In the genomic region with DNA sequence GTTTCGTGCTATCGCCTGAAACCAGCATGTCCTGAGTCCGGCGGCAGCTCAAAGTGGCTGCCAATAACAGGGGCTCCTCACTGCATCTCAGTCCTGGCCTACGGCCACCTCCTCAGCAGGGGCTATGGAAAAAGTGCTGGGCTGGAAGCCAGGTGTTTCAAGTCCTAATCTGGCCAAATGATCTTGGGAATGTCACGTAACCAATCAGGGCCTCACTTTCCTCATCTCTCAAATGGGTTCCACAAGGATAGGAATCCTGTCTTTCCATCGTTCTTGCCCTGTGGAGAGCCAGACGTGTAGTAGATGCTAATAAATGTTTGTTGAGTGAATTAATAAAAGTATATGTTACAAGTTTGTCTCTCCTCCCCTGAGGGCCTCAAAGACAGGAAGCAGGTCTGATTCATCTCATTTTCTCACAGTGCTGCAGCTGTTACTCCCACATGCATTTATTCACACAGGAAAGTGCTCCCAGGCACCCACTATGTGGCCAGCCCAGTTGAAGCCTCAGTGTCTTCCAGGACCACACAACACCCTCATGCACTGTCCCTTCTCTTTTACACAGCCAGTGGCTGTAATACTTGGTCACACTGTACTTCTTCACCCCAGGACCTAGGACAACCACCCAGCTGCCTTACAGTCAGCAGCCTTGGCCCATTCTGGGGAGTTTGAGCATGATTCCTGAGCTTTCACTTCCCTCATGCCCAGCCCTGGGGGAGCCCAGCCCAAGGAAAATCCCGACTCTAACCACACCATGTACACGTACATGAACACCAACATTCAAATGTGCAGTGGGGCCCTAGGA, we compare ENCODE assay signal across 9 cellular contexts. TPM values are rescaled to one million over a fixed set of nuclear protein-coding genes. Genes with fewer than 3 reads are reported as not detected.
DNase-seq lines count a peak whose midpoint lies in the region; ATAC-seq and TF ChIP-seq lines count a peak whose summit lies in the region.
"Had no signal": no experiment of that assay in that cellular context is flagged by ENCODE, and none has a peak within 500 bp of the region (broad histone marks: within the 10 kb centered on the region; RNA-seq: fewer than 3 reads in every experiment).

No MANE protein-coding gene starts in this region.

- H3K36me3 ChIP-seq in suprapubic skin = no peaks in the 10 kb centered on the region

- H3K4me1 ChIP-seq in suprapubic skin = peaks cover 6% of the 10 kb centered on the region

- H3K4me1 Mint-ChIP-seq in activated CD8-positive, alpha-beta memory T cell treated with anti-CD3 and anti-CD28 coated beads, Interleukin-2, amount 10 ng/mL, durations not matched to agents 7 days and 5 days = peaks cover 9% of the 10 kb centered on the region

- CTCF ChIA-PET in activated CD8-positive, alpha-beta memory T cell treated with anti-CD3 and anti-CD28 coated beads, Interleukin-2, amount 10 ng/mL, durations not matched to agents 7 days and 5 days (lab: Charles Lee) = no interaction called here

- peak overlapping the region; percentile 27 for H3K27ac ChIP-seq in suprapubic skin

- TF ChIP-seq POLR2A in suprapubic skin (IDR thresholded peaks at IDR 0.05) = no peak

- TF ChIP-seq EP300 in suprapubic skin (IDR thresholded peaks at IDR 0.05) = no peak

- H3K36me3 Mint-ChIP-seq in activated CD8-positive, alpha-beta memory T cell treated with anti-CD3 and anti-CD28 coated beads, Interleukin-2, amount 10 ng/mL, durations not matched to agents 7 days and 5 days = no peaks in the 10 kb centered on the region

- H3K27me3 ChIP-seq in suprapubic skin = peaks cover under 1% of the 10 kb centered on the region

- H3K27ac Mint-ChIP-seq in activated CD8-positive, alpha-beta memory T cell treated with anti-CD3 and anti-CD28 coated beads, Interleukin-2, amount 10 ng/mL, durations not matched to agents 7 days and 5 days = no peak overlapping the region

- H3K9me3 Mint-ChIP-seq in activated CD8-positive, alpha-beta memory T cell treated with anti-CD3 and anti-CD28 coated beads, Interleukin-2, amount 10 ng/mL, durations not matched to agents 7 days and 5 days (ENCODE audit: low read depth) = no peaks in the 10 kb centered on the region

- peaks cover 21% of the 10 kb centered on the region for H3K27me3 Mint-ChIP-seq in activated CD8-positive, alpha-beta memory T cell treated with anti-CD3 and anti-CD28 coated beads, Interleukin-2, amount 10 ng/mL, durations not matched to agents 7 days and 5 days

- H3K4me3 Mint-ChIP-seq in activated CD8-positive, alpha-beta memory T cell treated with anti-CD3 and anti-CD28 coated beads, Interleukin-2, amount 10 ng/mL, durations not matched to agents 7 days and 5 days = no peak overlapping the region

- no peak for DNase-seq in activated CD8-positive, alpha-beta memory T cell treated with anti-CD3 and anti-CD28 coated beads, Interleukin-2, amount 10 ng/mL, durations not matched to agents 7 days and 5 days
- DNase-seq in activated CD8-positive, alpha-beta memory T cell treated with anti-CD3 and anti-CD28 coated beads for 24 hours = no peak
- DNase-seq in fibroblast of mammary gland (ENCODE audit: low read depth) (peak; percentile 57), suprapubic skin (ENCODE audit: low spot score in 2 of 2) (no peak), NCI-H2029 treated with DMSO at 0.1 percent for 48 hours (lab: John Stamatoyannopoulos, UW) (no peak), midbrain (lab: John Stamatoyannopoulos, UW) (no peak), GM03348 (ENCODE audit: low spot score) (no peak)
- DNase-seq: activated CD8-positive, alpha-beta memory T cell treated with anti-CD3 and anti-CD28 coated beads, Interleukin-2, amount 50 U/mL, for 4 hours had no signal

- TF ChIP-seq CTCF in fibroblast of mammary gland (conservative IDR thresholded peaks at IDR 0.05; ENCODE audit: control insufficient read depth, insufficient read depth, low read depth, low read length) (no peak), suprapubic skin (IDR thresholded peaks at IDR 0.05) (no peak)

- H3K4me3 ChIP-seq in fibroblast of mammary gland (ENCODE audit: control insufficient read depth, low read depth, low read length) (no peak overlapping the region), suprapubic skin (no peak overlapping the region)

- H3K9me3 ChIP-seq in suprapubic skin = no peaks in the 10 kb centered on the region

- peak; percentile 27 for ATAC-seq in activated CD8-positive, alpha-beta memory T cell treated with anti-CD3 and anti-CD28 coated beads, Interleukin-2, amount 10 ng/mL, durations not matched to agents 7 days and 5 days
- peak; percentile 31 for ATAC-seq in HG03575 (IDR thresholded peaks at IDR 0.05; ENCODE audit: extremely low read depth, insufficient number of reproducible peaks, low FRiP score, unreplicated experiment)

- 74% methylated on average over 10 of the region's 10 CpGs for WGBS in suprapubic skin

RNA-seq across cellular contexts. Expression of gene CMKLR1, which starts 5.0 kb away (rescaled TPM):
- not detected for total RNA-seq in activated CD8-positive, alpha-beta memory T cell treated with anti-CD3 and anti-CD28 coated beads, Interleukin-2, amount 10 ng/mL, durations not matched to agents 7 days and 5 days
- total RNA-seq in suprapubic skin = 1 to 10 TPM; 2.1 to 5.2 (median 3.4) TPM
